ENCODE assay signal across 8 cellular contexts in genomic region chr15:77819841-77820728, GRCh38.
A peak's percentile ranks its signal among the peaks of the same experiment; 100 is the strongest.
DNase-seq lines count a peak whose midpoint lies in the region; ATAC-seq and TF ChIP-seq lines count a peak whose summit lies in the region.

No MANE protein-coding gene starts in this region.

- H3K36me3 ChIP-seq in uterus: no peaks in the 10 kb centered on the region

- ATAC-seq in naive thymus-derived CD8-positive, alpha-beta T cell: no peak
- ATAC-seq in HG03108 (IDR thresholded peaks at IDR 0.05; ENCODE audit: unreplicated experiment): no peak

- H3K27me3 Mint-ChIP-seq in naive thymus-derived CD8-positive, alpha-beta T cell: peaks cover 28 to 61% (median 51%) of the 10 kb centered on the region in 5 donors
- peaks cover 50% of the 10 kb centered on the region for H3K27me3 Mint-ChIP-seq in T-helper 2 cell treated with Interferon-gamma antibody and Interleukin-4, amounts not matched to agents 5 μg/mL and 100 μg/mL, for 36 hours (ENCODE audit: low read depth)

- peaks cover 0 to 4% of the 10 kb centered on the region in 2 donors for H3K27me3 ChIP-seq in uterus

- DNase-seq in EL (peak; percentile 31), LoVo (ENCODE audit: low spot score) (peak; percentile 64), cerebellar cortex (ENCODE audit: low spot score) (peak; percentile 56), uterus (no peak), occipital lobe (lab: John Stamatoyannopoulos, UW) (no peak)
- no peak for DNase-seq in naive thymus-derived CD8-positive, alpha-beta T cell
- no peak for DNase-seq in T-helper 2 cell treated with Interferon-gamma antibody and Interleukin-4, amounts not matched to agents 5 μg/mL and 100 μg/mL, for 36 hours (ENCODE audit: low spot score)

- H3K9me3 Mint-ChIP-seq in naive thymus-derived CD8-positive, alpha-beta T cell: no peaks in the 10 kb centered on the region
- H3K9me3 Mint-ChIP-seq in T-helper 2 cell treated with Interferon-gamma antibody and Interleukin-4, amounts not matched to agents 5 μg/mL and 100 μg/mL, for 36 hours: no peaks in the 10 kb centered on the region

- TF ChIP-seq CTCF in uterus (IDR thresholded peaks at IDR 0.05): no peak

- intact Hi-C loops in uterus (cut with DNase I; ENCODE audit: low total_unique reads): no loop called here

- H3K4me1 ChIP-seq in uterus: peaks cover 0 to 19% of the 10 kb centered on the region in 2 donors

- no peak overlapping the region for H3K27ac ChIP-seq in uterus

- H3K4me1 Mint-ChIP-seq in naive thymus-derived CD8-positive, alpha-beta T cell: peaks cover 0 to 12% (median 3%) of the 10 kb centered on the region in 4 donors
- H3K4me1 Mint-ChIP-seq in T-helper 2 cell treated with Interferon-gamma antibody and Interleukin-4, amounts not matched to agents 5 μg/mL and 100 μg/mL, for 36 hours (ENCODE audit: low read depth): no peaks in the 10 kb centered on the region

- TF ChIP-seq POLR2A in uterus (IDR thresholded peaks at IDR 0.05): no peak

- no peaks in the 10 kb centered on the region for H3K9me3 ChIP-seq in uterus

- POLR2A ChIA-PET in naive thymus-derived CD8-positive, alpha-beta T cell (lab: Charles Lee): no interaction called here

- H3K4me3 Mint-ChIP-seq in naive thymus-derived CD8-positive, alpha-beta T cell: peak overlapping the region in 7 of 10 donors; percentile 14 to 62 (median 41)
- H3K4me3 Mint-ChIP-seq in T-helper 2 cell treated with Interferon-gamma antibody and Interleukin-4, amounts not matched to agents 5 μg/mL and 100 μg/mL, for 36 hours: no peak overlapping the region

- H3K4me3 ChIP-seq in uterus: no peak overlapping the region

- no peaks in the 10 kb centered on the region for H3K36me3 Mint-ChIP-seq in naive thymus-derived CD8-positive, alpha-beta T cell
- no peaks in the 10 kb centered on the region for H3K36me3 Mint-ChIP-seq in T-helper 2 cell treated with Interferon-gamma antibody and Interleukin-4, amounts not matched to agents 5 μg/mL and 100 μg/mL, for 36 hours (ENCODE audit: low read depth)

- H3K27ac Mint-ChIP-seq in naive thymus-derived CD8-positive, alpha-beta T cell: no peak overlapping the region
- no peak overlapping the region for H3K27ac Mint-ChIP-seq in T-helper 2 cell treated with Interferon-gamma antibody and Interleukin-4, amounts not matched to agents 5 μg/mL and 100 μg/mL, for 36 hours

Comparison
In these comparisons a context has a peak if more than half of its experiments do, and no peak if none do; other contexts are left out.
1. DNase-seq: peak in EL (single experiment), LoVo (single experiment) and cerebellar cortex (single experiment); none in naive thymus-derived CD8-positive, alpha-beta T cell (0 of 10), T-helper 2 cell treated with Interferon-gamma antibody and Interleukin-4, amounts not matched to agents 5 μg/mL and 100 μg/mL, for 36 hours (single experiment), uterus (0 of 2) and occipital lobe (single experiment).